8 cellular contexts compared by ENCODE assay signal in genomic region chr3:33855407-33855806, GRCh38. TPM values are rescaled to one million over a fixed set of nuclear protein-coding genes. Genes with fewer than 3 reads are reported as not detected.
A peak's percentile ranks its signal among the peaks of the same experiment; 100 is the strongest.
DNase-seq lines count a peak whose midpoint lies in the region; ATAC-seq, FAIRE-seq and TF ChIP-seq lines count a peak whose summit lies in the region.
"Not testable (repeated sequence)": the region's sequence is repeated elsewhere in the genome, so short reads cannot be mapped to it uniquely, and the experiment has no call there.

No MANE protein-coding gene starts in this region.

- not testable (repeated sequence) for H3K4me3 Mint-ChIP-seq in CD4-positive, alpha-beta T cell; stimulated activated effector memory CD8-positive, alpha-beta T cell treated with anti-CD3 and anti-CD28 coated beads, Interleukin-12 subunit alpha, Interleukin-12 subunit beta, amount 100 ng/mL, for 72 hours
- H3K4me3 Mint-ChIP-seq in activated naive CD8-positive, alpha-beta T cell = peak overlapping the region; percentile 49
- peak overlapping the region; percentile 21 for H3K4me3 Mint-ChIP-seq in endothelial cell (ENCODE audit: unreplicated experiment)

- not testable (repeated sequence) for H3K27me3 Mint-ChIP-seq in CD4-positive, alpha-beta T cell; activated naive CD8-positive, alpha-beta T cell; endothelial cell (ENCODE audit: unreplicated experiment)

- not testable (repeated sequence) for H3K9me3 Mint-ChIP-seq in CD4-positive, alpha-beta T cell; activated naive CD8-positive, alpha-beta T cell (ENCODE audit: low read depth); endothelial cell (ENCODE audit: unreplicated experiment); stimulated activated effector memory CD8-positive, alpha-beta T cell treated with anti-CD3 and anti-CD28 coated beads, Interleukin-12 subunit alpha, Interleukin-12 subunit beta, amount 100 ng/mL, for 72 hours

- TF ChIP-seq POLR2A in H54 (IDR thresholded peaks at IDR 0.05; ENCODE audit: low read depth, low read length) = not testable (repeated sequence)

- not testable (repeated sequence) for H3K79me2 ChIP-seq in MM.1S (ENCODE audit: low read length)

- not testable (repeated sequence) for H3K4me3 ChIP-seq in MM.1S (ENCODE audit: low read length)

- not testable (repeated sequence) for H3F3A ChIP-seq in MM.1S (ENCODE audit: insufficient read depth, low read length)

- not testable (repeated sequence) for H3K36me3 ChIP-seq in MM.1S (replicated peaks; ENCODE audit: insufficient read depth, low read length)

- H2AFZ ChIP-seq in MM.1S (ENCODE audit: low read length) = not testable (repeated sequence)

- H3K4me1 ChIP-seq in MM.1S (ENCODE audit: low read length) = not testable (repeated sequence)

- H3K9me2 ChIP-seq in MM.1S (replicated peaks; ENCODE audit: insufficient read depth, low read length) = not testable (repeated sequence)

- H3K9me3 ChIP-seq in CD4-positive, alpha-beta T cell (ENCODE audit: control insufficient read depth, low read length); MM.1S (replicated peaks; ENCODE audit: insufficient read depth, low read length): not testable (repeated sequence)

- not testable (repeated sequence) for H3K4me2 ChIP-seq in MM.1S (ENCODE audit: low read depth, low read length)

- not testable (repeated sequence) for H3K9ac ChIP-seq in MM.1S (ENCODE audit: low read length)

- H3K27ac ChIP-seq in CD4-positive, alpha-beta T cell (ENCODE audit: low read depth, low read length); MM.1S (ENCODE audit: low read length): not testable (repeated sequence)

- peak; percentile 71 for ATAC-seq in CD4-positive, alpha-beta T cell (ENCODE audit: poor library complexity)
- ATAC-seq in activated CD4-positive, CD25-positive, alpha-beta regulatory T cell treated with anti-CD3 and anti-CD28 coated beads, Interleukin-2, amount 50 U/mL, for 24 hours = peak; percentile 84 to 91
- peak; percentile 83 for ATAC-seq in stimulated activated effector memory CD8-positive, alpha-beta T cell treated with anti-CD3 and anti-CD28 coated beads, Interleukin-12 subunit alpha, Interleukin-12 subunit beta, amount 100 ng/mL, for 72 hours

- intact Hi-C loops in CD4-positive, alpha-beta T cell (cut with DNase I, micrococcal nuclease) = not testable (repeated sequence)

- not testable (repeated sequence) for DNase-seq in CD4-positive, alpha-beta T cell; H54 (ENCODE audit: insufficient read length, low spot score); endothelial cell (ENCODE audit: low spot score); stimulated activated effector memory CD8-positive, alpha-beta T cell treated with anti-CD3 and anti-CD28 coated beads, Interleukin-12 subunit alpha, Interleukin-12 subunit beta, amount 100 ng/mL, for 72 hours (ENCODE audit: low spot score in 2 of 2)
- DNase-seq in MM.1S (peak; percentile 16), lung microvascular endothelial cell (ENCODE audit: low read depth in 2 of 2) (peak; percentile 11 to 60)

- H3K27me3 ChIP-seq in CD4-positive, alpha-beta T cell (ENCODE audit: control insufficient read depth, insufficient read depth, low read length); MM.1S (replicated peaks; ENCODE audit: insufficient read depth, low read length): not testable (repeated sequence)

- peaks cover 39% of the 10 kb centered on the region for H3K4me1 Mint-ChIP-seq in CD4-positive, alpha-beta T cell (ENCODE audit: low read depth)
- H3K4me1 Mint-ChIP-seq in activated naive CD8-positive, alpha-beta T cell (ENCODE audit: low read depth) = peaks cover 33% of the 10 kb centered on the region
- H3K4me1 Mint-ChIP-seq in endothelial cell (ENCODE audit: unreplicated experiment) = peaks cover 36% of the 10 kb centered on the region
- peaks cover 25% of the 10 kb centered on the region for H3K4me1 Mint-ChIP-seq in stimulated activated effector memory CD8-positive, alpha-beta T cell treated with anti-CD3 and anti-CD28 coated beads, Interleukin-12 subunit alpha, Interleukin-12 subunit beta, amount 100 ng/mL, for 72 hours

- peak; percentile 96 for FAIRE-seq in H54 (lab: Jason Lieb, UNC)

- H3K36me3 Mint-ChIP-seq in CD4-positive, alpha-beta T cell (ENCODE audit: low read depth) = peaks cover 78% of the 10 kb centered on the region
- H3K36me3 Mint-ChIP-seq in activated naive CD8-positive, alpha-beta T cell = peaks cover 21% of the 10 kb centered on the region
- peaks cover 12% of the 10 kb centered on the region for H3K36me3 Mint-ChIP-seq in endothelial cell (ENCODE audit: low read depth, unreplicated experiment)
- peaks cover 97% of the 10 kb centered on the region for H3K36me3 Mint-ChIP-seq in stimulated activated effector memory CD8-positive, alpha-beta T cell treated with anti-CD3 and anti-CD28 coated beads, Interleukin-12 subunit alpha, Interleukin-12 subunit beta, amount 100 ng/mL, for 72 hours

- POLR2A ChIA-PET in CD4-positive, alpha-beta T cell (lab: Charles Lee) = interaction anchor here (1.0 kb wide), 1 partner anchor 57 kb away, joined by 3 read pairs; the partner anchor contains the start of gene PDCD6IP

- CTCF ChIA-PET in CD4-positive, alpha-beta T cell (lab: Charles Lee) = not testable (repeated sequence)

- peak overlapping the region; percentile 74 for H3K27ac Mint-ChIP-seq in CD4-positive, alpha-beta T cell
- H3K27ac Mint-ChIP-seq in activated naive CD8-positive, alpha-beta T cell = peak overlapping the region; percentile 74
- peak overlapping the region; percentile 94 for H3K27ac Mint-ChIP-seq in endothelial cell (ENCODE audit: unreplicated experiment)
- H3K27ac Mint-ChIP-seq in stimulated activated effector memory CD8-positive, alpha-beta T cell treated with anti-CD3 and anti-CD28 coated beads, Interleukin-12 subunit alpha, Interleukin-12 subunit beta, amount 100 ng/mL, for 72 hours = peak overlapping the region; percentile 83

- not testable (repeated sequence) for H4K20me1 ChIP-seq in MM.1S (ENCODE audit: insufficient read depth, low read length)

- TF ChIP-seq CTCF in CD4-positive, alpha-beta T cell (IDR thresholded peaks at IDR 0.05); MM.1S (IDR thresholded peaks at IDR 0.05; ENCODE audit: low read length); endothelial cell (IDR thresholded peaks at IDR 0.05; ENCODE audit: unreplicated experiment): not testable (repeated sequence)

RNA-seq across cellular contexts. Expression of gene PDCD6IP, which starts 57.0 kb away (rescaled TPM):
- total RNA-seq in CD4-positive, alpha-beta T cell = 100 to 1,000 TPM; 109 to 112 TPM
- total RNA-seq in endothelial cell (ENCODE audit: unreplicated experiment) (218 TPM), lung microvascular endothelial cell (71.9 and 90.7 TPM in 2 replicates)
